Comparison of ENCODE assay signal across 27 cellular contexts in genomic region chr4:946103-946450, GRCh38. TPM values are rescaled to one million over a fixed set of nuclear protein-coding genes. Genes with fewer than 3 reads are reported as not detected.
DNase-seq lines count a peak whose midpoint lies in the region; ATAC-seq and TF ChIP-seq lines count a peak whose summit lies in the region.
"Had no signal": no experiment of that assay in that cellular context is flagged by ENCODE, and none has a peak within 500 bp of the region (broad histone marks: within the 10 kb centered on the region; RNA-seq: fewer than 3 reads in every experiment).

No MANE protein-coding gene starts in this region.

- WGBS in HUES64, result 80% methylated on average over 9 of the region's 9 CpGs
- WGBS in hepatocyte (ENCODE audit: low lambda C conversion rate, missing lambda C conversion rate), result 86% methylated on average over 9 of the region's 9 CpGs

- H4K20me1 ChIP-seq in hepatocyte (ENCODE audit: insufficient read depth, poor library complexity, severe bottlenecking), result no peaks in the 10 kb centered on the region

- peaks cover 17% of the 10 kb centered on the region for H3K4me1 Mint-ChIP-seq in stimulated activated effector memory CD8-positive, alpha-beta T cell treated with anti-CD3 and anti-CD28 coated beads, Interleukin-12 subunit alpha, Interleukin-12 subunit beta, amount 100 ng/mL, for 72 hours
- H3K4me1 Mint-ChIP-seq: activated naive CD8-positive, alpha-beta T cell treated with anti-CD3 and anti-CD28 coated beads, Interleukin-2, amount 10 ng/mL, durations not matched to agents 7 days and 5 days had no signal

- H3K79me2 ChIP-seq in hepatocyte, result no peaks in the 10 kb centered on the region

- H3K4me1 ChIP-seq in HUES64 (ENCODE audit: insufficient read depth, low read length) (peaks cover 10% of the 10 kb centered on the region; the same call in 1 of the 2 replicates), hepatocyte (ENCODE audit: insufficient read depth) (peaks cover 3% of the 10 kb centered on the region)
- H3K4me1 ChIP-seq: ascending aorta, foreskin keratinocyte, parathyroid adenoma, suprapubic skin had no signal

- no peaks in the 10 kb centered on the region for H3K36me3 ChIP-seq in HUES64 (ENCODE audit: insufficient read depth, low read length)
- no peaks in the 10 kb centered on the region for H3K36me3 ChIP-seq in hepatocyte (replicated peaks; ENCODE audit: insufficient read depth, low read depth)

- H3K27ac ChIP-seq in HUES64 (ENCODE audit: low read depth, low read length) (no peak overlapping the region), hepatocyte (no peak overlapping the region)
- H3K27ac ChIP-seq: ascending aorta, esophagus muscularis mucosa, foreskin keratinocyte, heart left ventricle, parathyroid adenoma, PC-9, suprapubic skin had no signal

- peak overlapping the region; percentile 78 for H3K4me2 ChIP-seq in hepatocyte
- H3K4me2 ChIP-seq: PC-9 had no signal

- H3K27me3 ChIP-seq in HUES64 (ENCODE audit: insufficient read depth, low read length) (peaks cover 2% of the 10 kb centered on the region; the same call in 1 of the 2 replicates), hepatocyte (no peaks in the 10 kb centered on the region)
- H3K27me3 ChIP-seq: ascending aorta, esophagus muscularis mucosa, heart left ventricle, suprapubic skin had no signal

- no peak for ATAC-seq in stimulated activated effector memory CD8-positive, alpha-beta T cell treated with anti-CD3 and anti-CD28 coated beads, Interleukin-12 subunit alpha, Interleukin-12 subunit beta, amount 100 ng/mL, for 72 hours
- ATAC-seq: foreskin keratinocyte, heart left ventricle, Right ventricle myocardium inferior, SK-N-SH treated with all-trans-retinoic acid at 6 μM for 48 hours, T-helper 17 cell had no signal

- peak overlapping the region; percentile 10 for H3K27ac Mint-ChIP-seq in stimulated activated effector memory CD8-positive, alpha-beta T cell treated with anti-CD3 and anti-CD28 coated beads, Interleukin-12 subunit alpha, Interleukin-12 subunit beta, amount 100 ng/mL, for 72 hours
- H3K27ac Mint-ChIP-seq: activated naive CD8-positive, alpha-beta T cell treated with anti-CD3 and anti-CD28 coated beads, Interleukin-2, amount 10 ng/mL, durations not matched to agents 7 days and 5 days had no signal

- H3K9ac ChIP-seq in HUES64 (ENCODE audit: low read depth, low read length), result no peak overlapping the region
- H3K9ac ChIP-seq: parathyroid adenoma had no signal

- H3K4me3 Mint-ChIP-seq in stimulated activated effector memory CD8-positive, alpha-beta T cell treated with anti-CD3 and anti-CD28 coated beads, Interleukin-12 subunit alpha, Interleukin-12 subunit beta, amount 100 ng/mL, for 72 hours, result no peak overlapping the region
- H3K4me3 Mint-ChIP-seq: activated naive CD8-positive, alpha-beta T cell treated with anti-CD3 and anti-CD28 coated beads, Interleukin-2, amount 10 ng/mL, durations not matched to agents 7 days and 5 days; T-helper 17 cell had no signal

- H3K36me3 Mint-ChIP-seq in stimulated activated effector memory CD8-positive, alpha-beta T cell treated with anti-CD3 and anti-CD28 coated beads, Interleukin-12 subunit alpha, Interleukin-12 subunit beta, amount 100 ng/mL, for 72 hours, result no peaks in the 10 kb centered on the region

- H3K9me3 ChIP-seq in HUES64 (ENCODE audit: insufficient read depth, low read depth, low read length) (no peaks in the 10 kb centered on the region), hepatocyte (ENCODE audit: low read depth) (no peaks in the 10 kb centered on the region)
- H3K9me3 ChIP-seq: ascending aorta, esophagus muscularis mucosa, heart left ventricle, suprapubic skin had no signal

- no peak for TF ChIP-seq CTCF in hepatocyte (IDR thresholded peaks at IDR 0.05; ENCODE audit: poor library complexity)

- DNase-seq in hepatocyte (ENCODE audit: low spot score) (no peak), MV-4-11 (lab: John Stamatoyannopoulos, UW) (no peak), putamen (ENCODE audit: low spot score) (no peak)
- no peak for DNase-seq in stimulated activated effector memory CD8-positive, alpha-beta T cell treated with anti-CD3 and anti-CD28 coated beads, Interleukin-12 subunit alpha, Interleukin-12 subunit beta, amount 100 ng/mL, for 72 hours (ENCODE audit: low spot score in 2 of 2)
- DNase-seq: activated CD4-positive, alpha-beta T cell treated with anti-CD3 and anti-CD28 coated beads for 4 hours; activated CD8-positive, alpha-beta memory T cell treated with anti-CD3 and anti-CD28 coated beads for 24 hours; activated gamma-delta T cell; activated naive CD8-positive, alpha-beta T cell treated with anti-CD3 and anti-CD28 coated beads, Interleukin-2, amount 10 ng/mL, durations not matched to agents 7 days and 5 days; Calu3; DMS79 treated with DMSO at 0.1 percent for 48 hours; foreskin keratinocyte; NCI-H1105; NCI-H187 treated with DMSO at 0.1 percent for 48 hours; NCI-H524; NK-92 treated with Interleukin-12 subunit alpha and Interleukin-12 subunit beta, amount 100 ng/mL, for 24 hours; PC-9; stimulated activated CD4-positive, alpha-beta T cell treated with anti-CD3 and anti-CD28 coated beads, Interleukin-4, amount 100 ng/mL, for 4 hours; stimulated activated naive CD4-positive, alpha-beta T cell; T-helper 17 cell had no signal

- H2AFZ ChIP-seq in hepatocyte, result no peak overlapping the region
- H2AFZ ChIP-seq: parathyroid adenoma, PC-9 had no signal

- H3K9me2 ChIP-seq in hepatocyte (replicated peaks; ENCODE audit: insufficient read depth), result no peaks in the 10 kb centered on the region

- H3K4me3 ChIP-seq in HUES64 (ENCODE audit: low read length) (peak overlapping the region; percentile 40; the same call in 1 of the 2 replicates), hepatocyte (no peak overlapping the region)
- H3K4me3 ChIP-seq: ascending aorta, esophagus muscularis mucosa, heart left ventricle, PC-9, suprapubic skin had no signal

- no peaks in the 10 kb centered on the region for H3K9me3 Mint-ChIP-seq in stimulated activated effector memory CD8-positive, alpha-beta T cell treated with anti-CD3 and anti-CD28 coated beads, Interleukin-12 subunit alpha, Interleukin-12 subunit beta, amount 100 ng/mL, for 72 hours
- H3K9me3 Mint-ChIP-seq: activated naive CD8-positive, alpha-beta T cell treated with anti-CD3 and anti-CD28 coated beads, Interleukin-2, amount 10 ng/mL, durations not matched to agents 7 days and 5 days had no signal

RNA-seq across cellular contexts. Expression of gene TMEM175, which starts 13.8 kb away (rescaled TPM):
- 6.0 TPM for polyA plus RNA-seq in HUES64 (2013, experiment 1 of 2)
- polyA plus RNA-seq in HUES64 (2013, experiment 2 of 2), result 5.4 TPM
- 14.8 and 15.5 TPM in 2 replicates for total RNA-seq in hepatocyte
- 31.4 and 49.7 TPM in 2 replicates for polyA plus RNA-seq in hepatocyte

RNA-seq across cellular contexts. Expression of gene GAK, which starts 14.0 kb away (rescaled TPM):
- 36.3 TPM for polyA plus RNA-seq in HUES64 (2013, experiment 1 of 2)
- 34.5 TPM for polyA plus RNA-seq in HUES64 (2013, experiment 2 of 2)
- total RNA-seq in hepatocyte, result 56.3 and 87.1 TPM in 2 replicates
- 84.9 and 88.4 TPM in 2 replicates for polyA plus RNA-seq in hepatocyte

RNA-seq across cellular contexts. Expression of gene DGKQ, which starts 27.3 kb away (rescaled TPM):
- 4.7 TPM for polyA plus RNA-seq in HUES64 (2013, experiment 1 of 2)
- polyA plus RNA-seq in HUES64 (2013, experiment 2 of 2), result 4.6 TPM
- total RNA-seq in hepatocyte, result 13.8 and 17.4 TPM in 2 replicates
- 20.7 and 21.1 TPM in 2 replicates for polyA plus RNA-seq in hepatocyte

RNA-seq across cellular contexts. Expression of gene IDUA, which starts 40.8 kb away (rescaled TPM):
- polyA plus RNA-seq in HUES64 (2013, experiment 1 of 2), result 0.85 TPM
- 0.38 TPM for polyA plus RNA-seq in HUES64 (2013, experiment 2 of 2)
- total RNA-seq in hepatocyte, result 13.1 and 15.5 TPM in 2 replicates
- polyA plus RNA-seq in hepatocyte, result 82.6 and 103 TPM in 2 replicates

RNA-seq across cellular contexts. Expression of gene SLC26A1, which starts 47.1 kb away (rescaled TPM):
- polyA plus RNA-seq in HUES64 (2013, experiment 1 of 2), result not detected
- polyA plus RNA-seq in HUES64 (2013, experiment 2 of 2), result 0.44 TPM
- total RNA-seq in hepatocyte, result 11.9 and 12.6 TPM in 2 replicates
- 9.0 and 9.1 TPM in 2 replicates for polyA plus RNA-seq in hepatocyte
- total RNA-seq: ascending aorta, foreskin keratinocyte, Right ventricle myocardium inferior had no signal
- polyA plus RNA-seq: foreskin keratinocyte had no signal
